Comparison of ENCODE assay signal across 1 cellular context in genomic region chr1:58392083-58392482, GRCh38.
TF ChIP-seq lines count a peak whose summit lies in the region.

No MANE protein-coding gene starts in this region.

TF ChIP-seq in GM12878, 131 proteins besides CTCF, POLR2A, EP300 and RAD21 (continued from another document and continues in another):
- no peak for TF ChIP-seq ATF2 (IDR thresholded peaks at IDR 0.05; ENCODE audit: low read length)
- TF ChIP-seq WRNIP1 (IDR thresholded peaks at IDR 0.05; ENCODE audit: borderline replicate concordance, low read depth, low read length) = no peak
- TF ChIP-seq ZNF622 (IDR thresholded peaks at IDR 0.05) = no peak
- TF ChIP-seq USF2 (IDR thresholded peaks at IDR 0.05; ENCODE audit: borderline replicate concordance, low read depth, low read length) = no peak
- no peak for TF ChIP-seq MYB (IDR thresholded peaks at IDR 0.05; ENCODE audit: borderline replicate concordance, low read depth, low read length)
- no peak for TF ChIP-seq RB1 (IDR thresholded peaks at IDR 0.05; ENCODE audit: borderline replicate concordance)
- TF ChIP-seq MEF2B (IDR thresholded peaks at IDR 0.05; ENCODE audit: partially characterized antibody, poor library complexity, severe bottlenecking) = no peak
- TF ChIP-seq ELK1 (IDR thresholded peaks at IDR 0.05; ENCODE audit: low read depth, low read length) = no peak
- TF ChIP-seq, protein P1, sequence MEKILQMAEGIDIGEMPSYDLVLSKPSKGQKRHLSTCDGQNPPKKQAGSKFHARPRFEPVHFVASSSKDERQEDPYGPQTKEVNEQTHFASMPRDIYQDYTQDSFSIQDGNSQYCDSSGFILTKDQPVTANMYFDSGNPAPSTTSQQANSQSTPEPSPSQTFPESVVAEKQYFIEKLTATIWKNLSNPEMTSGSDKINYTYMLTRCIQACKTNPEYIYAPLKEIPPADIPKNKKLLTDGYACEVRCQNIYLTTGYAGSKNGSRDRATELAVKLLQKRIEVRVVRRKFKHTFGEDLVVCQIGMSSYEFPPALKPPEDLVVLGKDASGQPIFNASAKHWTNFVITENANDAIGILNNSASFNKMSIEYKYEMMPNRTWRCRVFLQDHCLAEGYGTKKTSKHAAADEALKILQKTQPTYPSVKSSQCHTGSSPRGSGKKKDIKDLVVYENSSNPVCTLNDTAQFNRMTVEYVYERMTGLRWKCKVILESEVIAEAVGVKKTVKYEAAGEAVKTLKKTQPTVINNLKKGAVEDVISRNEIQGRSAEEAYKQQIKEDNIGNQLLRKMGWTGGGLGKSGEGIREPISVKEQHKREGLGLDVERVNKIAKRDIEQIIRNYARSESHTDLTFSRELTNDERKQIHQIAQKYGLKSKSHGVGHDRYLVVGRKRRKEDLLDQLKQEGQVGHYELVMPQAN (conservative IDR thresholded peaks at IDR 0.05) = no peak
- TF ChIP-seq, protein P2, sequence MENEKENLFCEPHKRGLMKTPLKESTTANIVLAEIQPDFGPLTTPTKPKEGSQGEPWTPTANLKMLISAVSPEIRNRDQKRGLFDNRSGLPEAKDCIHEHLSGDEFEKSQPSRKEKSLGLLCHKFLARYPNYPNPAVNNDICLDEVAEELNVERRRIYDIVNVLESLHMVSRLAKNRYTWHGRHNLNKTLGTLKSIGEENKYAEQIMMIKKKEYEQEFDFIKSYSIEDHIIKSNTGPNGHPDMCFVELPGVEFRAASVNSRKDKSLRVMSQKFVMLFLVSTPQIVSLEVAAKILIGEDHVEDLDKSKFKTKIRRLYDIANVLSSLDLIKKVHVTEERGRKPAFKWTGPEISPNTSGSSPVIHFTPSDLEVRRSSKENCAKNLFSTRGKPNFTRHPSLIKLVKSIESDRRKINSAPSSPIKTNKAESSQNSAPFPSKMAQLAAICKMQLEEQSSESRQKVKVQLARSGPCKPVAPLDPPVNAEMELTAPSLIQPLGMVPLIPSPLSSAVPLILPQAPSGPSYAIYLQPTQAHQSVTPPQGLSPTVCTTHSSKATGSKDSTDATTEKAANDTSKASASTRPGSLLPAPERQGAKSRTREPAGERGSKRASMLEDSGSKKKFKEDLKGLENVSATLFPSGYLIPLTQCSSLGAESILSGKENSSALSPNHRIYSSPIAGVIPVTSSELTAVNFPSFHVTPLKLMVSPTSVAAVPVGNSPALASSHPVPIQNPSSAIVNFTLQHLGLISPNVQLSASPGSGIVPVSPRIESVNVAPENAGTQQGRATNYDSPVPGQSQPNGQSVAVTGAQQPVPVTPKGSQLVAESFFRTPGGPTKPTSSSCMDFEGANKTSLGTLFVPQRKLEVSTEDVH (IDR thresholded peaks at IDR 0.05; ENCODE audit: low read depth, partially characterized antibody) = no peak
- no peak for TF ChIP-seq ATF3 (IDR thresholded peaks at IDR 0.05; ENCODE audit: borderline replicate concordance, extremely low read depth, low read depth, low read length)
- TF ChIP-seq PAX5 (IDR thresholded peaks at IDR 0.05; ENCODE audit: borderline replicate concordance, low read depth, low read length) = peak; percentile 48; the same call in 1 of the 2 replicates
- TF ChIP-seq NBN (IDR thresholded peaks at IDR 0.05) = peak; percentile 51; the same call in 1 of the 2 replicates
- TF ChIP-seq YY1 (IDR thresholded peaks at IDR 0.05; ENCODE audit: low read depth, low read length) = 0 out of 2 replicates have a peak, but pooled peaks have one; percentile 7
- TF ChIP-seq PKNOX1 (IDR thresholded peaks at IDR 0.05) = peak; percentile 46; the same call in 1 of the 2 replicates
- no peak for TF ChIP-seq MYC (IDR thresholded peaks at IDR 0.05; ENCODE audit: insufficient read depth, insufficient read length, insufficient replicate concordance, low read length, severe bottlenecking)
- no peak for TF ChIP-seq CBX3 (IDR thresholded peaks at IDR 0.05; ENCODE audit: borderline replicate concordance, low read depth)
- no peak for TF ChIP-seq RELB (IDR thresholded peaks at IDR 0.05; ENCODE audit: low read depth)
- no peak for TF ChIP-seq CEBPB (IDR thresholded peaks at IDR 0.05; ENCODE audit: borderline replicate concordance in 1 of 2, low read depth in 2 of 2, low read length in 2 of 2)
- no peak for TF ChIP-seq HDAC6 (IDR thresholded peaks at IDR 0.05; ENCODE audit: unreplicated experiment)
- TF ChIP-seq ATF7 (IDR thresholded peaks at IDR 0.05; ENCODE audit: low read depth) = peak; percentile 55; the same call in 1 of the 2 replicates
- TF ChIP-seq NFYA (IDR thresholded peaks at IDR 0.05; ENCODE audit: borderline replicate concordance, low read depth, low read length) = no peak
- TF ChIP-seq, protein P3, sequence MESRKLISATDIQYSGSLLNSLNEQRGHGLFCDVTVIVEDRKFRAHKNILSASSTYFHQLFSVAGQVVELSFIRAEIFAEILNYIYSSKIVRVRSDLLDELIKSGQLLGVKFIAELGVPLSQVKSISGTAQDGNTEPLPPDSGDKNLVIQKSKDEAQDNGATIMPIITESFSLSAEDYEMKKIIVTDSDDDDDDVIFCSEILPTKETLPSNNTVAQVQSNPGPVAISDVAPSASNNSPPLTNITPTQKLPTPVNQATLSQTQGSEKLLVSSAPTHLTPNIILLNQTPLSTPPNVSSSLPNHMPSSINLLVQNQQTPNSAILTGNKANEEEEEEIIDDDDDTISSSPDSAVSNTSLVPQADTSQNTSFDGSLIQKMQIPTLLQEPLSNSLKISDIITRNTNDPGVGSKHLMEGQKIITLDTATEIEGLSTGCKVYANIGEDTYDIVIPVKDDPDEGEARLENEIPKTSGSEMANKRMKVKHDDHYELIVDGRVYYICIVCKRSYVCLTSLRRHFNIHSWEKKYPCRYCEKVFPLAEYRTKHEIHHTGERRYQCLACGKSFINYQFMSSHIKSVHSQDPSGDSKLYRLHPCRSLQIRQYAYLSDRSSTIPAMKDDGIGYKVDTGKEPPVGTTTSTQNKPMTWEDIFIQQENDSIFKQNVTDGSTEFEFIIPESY (IDR thresholded peaks at IDR 0.05) = no peak
- TF ChIP-seq, protein P4, sequence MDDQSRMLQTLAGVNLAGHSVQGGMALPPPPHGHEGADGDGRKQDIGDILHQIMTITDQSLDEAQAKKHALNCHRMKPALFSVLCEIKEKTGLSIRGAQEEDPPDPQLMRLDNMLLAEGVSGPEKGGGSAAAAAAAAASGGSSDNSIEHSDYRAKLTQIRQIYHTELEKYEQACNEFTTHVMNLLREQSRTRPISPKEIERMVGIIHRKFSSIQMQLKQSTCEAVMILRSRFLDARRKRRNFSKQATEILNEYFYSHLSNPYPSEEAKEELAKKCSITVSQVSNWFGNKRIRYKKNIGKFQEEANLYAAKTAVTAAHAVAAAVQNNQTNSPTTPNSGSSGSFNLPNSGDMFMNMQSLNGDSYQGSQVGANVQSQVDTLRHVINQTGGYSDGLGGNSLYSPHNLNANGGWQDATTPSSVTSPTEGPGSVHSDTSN (IDR thresholded peaks at IDR 0.05; ENCODE audit: insufficient replicate concordance, low read depth, low read length) = no peak
- no peak for TF ChIP-seq SIN3A (IDR thresholded peaks at IDR 0.05; ENCODE audit: low read depth, low read length)
- no peak for TF ChIP-seq RBBP5 (conservative IDR thresholded peaks at IDR 0.05)
- TF ChIP-seq ZNF207 (IDR thresholded peaks at IDR 0.05; ENCODE audit: borderline replicate concordance) = no peak
- no peak for TF ChIP-seq MAX (IDR thresholded peaks at IDR 0.05; ENCODE audit: low read depth, low read length)
- no peak for TF ChIP-seq NR2C2 (IDR thresholded peaks at IDR 0.05; ENCODE audit: borderline replicate concordance, control insufficient read depth, insufficient read length, low read depth)
- TF ChIP-seq FOS (IDR thresholded peaks at IDR 0.05; ENCODE audit: borderline replicate concordance, extremely low read depth, insufficient read length) = no peak
- TF ChIP-seq POLR2AphosphoS5 (IDR thresholded peaks at IDR 0.05; ENCODE audit: low read length) = no peak
- TF ChIP-seq, protein P5, sequence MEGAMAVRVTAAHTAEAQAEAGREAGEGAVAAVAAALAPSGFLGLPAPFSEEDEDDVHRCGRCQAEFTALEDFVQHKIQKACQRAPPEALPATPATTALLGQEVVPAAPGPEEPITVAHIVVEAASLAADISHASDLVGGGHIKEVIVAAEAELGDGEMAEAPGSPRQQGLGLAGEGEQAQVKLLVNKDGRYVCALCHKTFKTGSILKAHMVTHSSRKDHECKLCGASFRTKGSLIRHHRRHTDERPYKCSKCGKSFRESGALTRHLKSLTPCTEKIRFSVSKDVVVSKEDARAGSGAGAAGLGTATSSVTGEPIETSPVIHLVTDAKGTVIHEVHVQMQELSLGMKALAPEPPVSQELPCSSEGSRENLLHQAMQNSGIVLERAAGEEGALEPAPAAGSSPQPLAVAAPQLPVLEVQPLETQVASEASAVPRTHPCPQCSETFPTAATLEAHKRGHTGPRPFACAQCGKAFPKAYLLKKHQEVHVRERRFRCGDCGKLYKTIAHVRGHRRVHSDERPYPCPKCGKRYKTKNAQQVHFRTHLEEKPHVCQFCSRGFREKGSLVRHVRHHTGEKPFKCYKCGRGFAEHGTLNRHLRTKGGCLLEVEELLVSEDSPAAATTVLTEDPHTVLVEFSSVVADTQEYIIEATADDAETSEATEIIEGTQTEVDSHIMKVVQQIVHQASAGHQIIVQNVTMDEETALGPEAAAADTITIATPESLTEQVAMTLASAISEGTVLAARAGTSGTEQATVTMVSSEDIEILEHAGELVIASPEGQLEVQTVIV (IDR thresholded peaks at IDR 0.05; ENCODE audit: borderline replicate concordance, partially characterized antibody) = no peak
- TF ChIP-seq ZBTB4 (CRISPR knock-in tag; IDR thresholded peaks at IDR 0.05) = no peak
- no peak for TF ChIP-seq SREBF1 (IDR thresholded peaks at IDR 0.05; ENCODE audit: low read length)
- no peak; the same call in 1 of the 2 replicates for TF ChIP-seq IKZF1 (conservative IDR thresholded peaks at IDR 0.05)
